In genomic region chr5:140821375-140822280, GRCh38 we compare ENCODE assay signal across 10 cellular contexts. TPM values are rescaled to one million over a fixed set of nuclear protein-coding genes. Genes with fewer than 3 reads are reported as not detected.
DNase-seq lines count a peak whose midpoint lies in the region; ATAC-seq and TF ChIP-seq lines count a peak whose summit lies in the region.
"Had no signal": no experiment of that assay in that cellular context is flagged by ENCODE, and none has a peak within 500 bp of the region (broad histone marks: within the 10 kb centered on the region; RNA-seq: fewer than 3 reads in every experiment).

Gene PCDHA5, plus strand, starts transcription at chr5:140821613.

- intact Hi-C loops in HCT116 (cut with micrococcal nuclease), result no loop called here

- peaks cover 9% of the 10 kb centered on the region for H3K27me3 Mint-ChIP-seq in activated T-cell treated with anti-CD3 and anti-CD28 coated beads, Interleukin-2, amount 50 U/mL, for 72 hours (ENCODE audit: low read depth)
- no peaks in the 10 kb centered on the region for H3K27me3 Mint-ChIP-seq in T-helper 2 cell treated with Interferon-gamma antibody and Interleukin-4, amounts not matched to agents 5 μg/mL and 100 μg/mL, for 36 hours (ENCODE audit: low read depth)

- BruUV-seq in HCT116 (replicated peaks; lab: Mats Ljungman, UMichigan), result no TSS peak

- no peaks in the 10 kb centered on the region for H3K4me1 Mint-ChIP-seq in activated T-cell treated with anti-CD3 and anti-CD28 coated beads, Interleukin-2, amount 50 U/mL, for 72 hours (ENCODE audit: low read depth)
- H3K4me1 Mint-ChIP-seq in T-helper 2 cell treated with Interferon-gamma antibody and Interleukin-4, amounts not matched to agents 5 μg/mL and 100 μg/mL, for 36 hours (ENCODE audit: low read depth), result no peaks in the 10 kb centered on the region

- no peaks in the 10 kb centered on the region for H3K9me3 ChIP-seq in HCT116 (ENCODE audit: control insufficient read depth in 1 of 2, insufficient read depth in 1 of 2, low read depth in 1 of 2, low read length in 2 of 2)

- H3K4me2 ChIP-seq in HCT116 (ENCODE audit: low read length), result no peak within 1 kb of the TSS
- H3K4me2 ChIP-seq: PC-9 had no signal

- H3K27me3 ChIP-seq in HCT116 (ENCODE audit: insufficient read depth, low read length), result no peaks in the 10 kb centered on the region

- TF ChIP-seq POLR2A in HCT116 (IDR thresholded peaks at IDR 0.05; ENCODE audit: borderline replicate concordance, extremely low read depth, insufficient read depth, insufficient read length), result no peak

- 0 out of 2 replicates have a peak, but pooled peaks have one; percentile 11 for TF ChIP-seq RAD21 in HCT116 (IDR thresholded peaks at IDR 0.05; ENCODE audit: low read depth)

- no peak within 1 kb of the TSS for H3K4me3 Mint-ChIP-seq in activated T-cell treated with anti-CD3 and anti-CD28 coated beads, Interleukin-2, amount 50 U/mL, for 72 hours
- no peak within 1 kb of the TSS for H3K4me3 Mint-ChIP-seq in T-helper 2 cell treated with Interferon-gamma antibody and Interleukin-4, amounts not matched to agents 5 μg/mL and 100 μg/mL, for 36 hours

- H3K36me3 ChIP-seq in HCT116 (ENCODE audit: control insufficient read depth in 1 of 2, insufficient read depth in 2 of 2, low read length in 2 of 2), result no peaks in the 10 kb centered on the region; a peak in 1 of 4 replicates

- H3K4me1 ChIP-seq in HCT116 (ENCODE audit: control insufficient read depth in 1 of 2, insufficient read depth in 2 of 2, low read length in 2 of 2), result no peaks in the 10 kb centered on the region

- CTCF ChIA-PET in HCT116 (lab: Charles Lee), result interaction anchor here (1.0 kb wide), 1 partner anchor 220 kb away, joined by 3 read pairs; no protein-coding TSS in a partner anchor

- H3K36me3 Mint-ChIP-seq in activated T-cell treated with anti-CD3 and anti-CD28 coated beads, Interleukin-2, amount 50 U/mL, for 72 hours (ENCODE audit: insufficient read depth in 2 of 2), result peaks cover 3 to 5% of the 10 kb centered on the region in 2 donors
- no peaks in the 10 kb centered on the region for H3K36me3 Mint-ChIP-seq in T-helper 2 cell treated with Interferon-gamma antibody and Interleukin-4, amounts not matched to agents 5 μg/mL and 100 μg/mL, for 36 hours (ENCODE audit: low read depth)

- no peaks in the 10 kb centered on the region for H3K79me2 ChIP-seq in HCT116 (ENCODE audit: insufficient read depth, low read length)

- peaks cover 0 to 3% of the 10 kb centered on the region in 2 donors for H3K9me3 Mint-ChIP-seq in activated T-cell treated with anti-CD3 and anti-CD28 coated beads, Interleukin-2, amount 50 U/mL, for 72 hours
- peaks cover 18% of the 10 kb centered on the region for H3K9me3 Mint-ChIP-seq in T-helper 2 cell treated with Interferon-gamma antibody and Interleukin-4, amounts not matched to agents 5 μg/mL and 100 μg/mL, for 36 hours

- TF ChIP-seq CTCF in C4-2B (conservative IDR thresholded peaks at IDR 0.05) (peak; percentile 92), HCT116 (IDR thresholded peaks at IDR 0.05 in 2 of 3, conservative IDR thresholded peaks at IDR 0.05 in 1 of 3; ENCODE audit: borderline replicate concordance in 1 of 3, insufficient read depth in 1 of 3, low read depth in 2 of 3, low read length in 2 of 3) (peak in 2 of 3 experiments; percentile 37 to 55; a peak in 3 of 6 replicates)

- POLR2A ChIA-PET in HCT116 (lab: Charles Lee), result no interaction called here

- H3K4me3 ChIP-seq in HCT116 (replicated peaks in 1 of 2; ENCODE audit: low read depth in 1 of 2, low read length in 2 of 2) (no peak within 1 kb of the TSS), iPS-11a (ENCODE audit: low read depth, low read length) (peak within 1 kb of the TSS; percentile 18)
- H3K4me3 ChIP-seq: lung, PC-9 had no signal

- no peak within 1 kb of the TSS for H2AFZ ChIP-seq in HCT116 (ENCODE audit: low read depth, low read length, poor library complexity, severe bottlenecking)
- H2AFZ ChIP-seq: PC-9 had no signal

- DNase-seq in HCT116 (ENCODE audit: low read depth, low spot score), result no peak
- peak; percentile 8 to 20 for DNase-seq in activated T-cell treated with anti-CD3 and anti-CD28 coated beads, Interleukin-2, amount 50 U/mL, for 72 hours
- no peak for DNase-seq in T-helper 2 cell treated with Interferon-gamma antibody and Interleukin-4, amounts not matched to agents 5 μg/mL and 100 μg/mL, for 36 hours (ENCODE audit: low spot score)
- no peak for DNase-seq in DMS 273 (lab: John Stamatoyannopoulos, UW; ENCODE audit: unreplicated experiment)
- DNase-seq: PC-9 had no signal

- no peak within 1 kb of the TSS for H3K27ac ChIP-seq in C4-2B
- H3K27ac ChIP-seq in HCT116 (ENCODE audit: low read depth, low read length), result no peak within 1 kb of the TSS
- H3K27ac ChIP-seq: PC-9 had no signal

- H3K27ac Mint-ChIP-seq in activated T-cell treated with anti-CD3 and anti-CD28 coated beads, Interleukin-2, amount 50 U/mL, for 72 hours, result no peak within 1 kb of the TSS
- no peak within 1 kb of the TSS for H3K27ac Mint-ChIP-seq in T-helper 2 cell treated with Interferon-gamma antibody and Interleukin-4, amounts not matched to agents 5 μg/mL and 100 μg/mL, for 36 hours

- H4K20me1 ChIP-seq in HCT116 (ENCODE audit: insufficient read depth), result no peaks in the 10 kb centered on the region

- no peak within 1 kb of the TSS for H3K9ac ChIP-seq in HCT116 (ENCODE audit: low read length)

- ATAC-seq in HCT116 (no peak), HG03175 (IDR thresholded peaks at IDR 0.05; ENCODE audit: unreplicated experiment) (no peak), HG03469 (IDR thresholded peaks at IDR 0.05; ENCODE audit: unreplicated experiment) (no peak)
- no peak for ATAC-seq in activated T-cell treated with anti-CD3 and anti-CD28 coated beads, Interleukin-2, amount 50 U/mL, for 72 hours (replicated peaks in 1 of 2)

- RAD21 ChIA-PET in HCT116 (lab: Charles Lee; ENCODE audit: low non-redundant PET in 1 of 2, low total read pairs in 2 of 2, uncharacterized antibody in 2 of 2, unreplicated experiment in 2 of 2), result no interaction called here

- no peaks in the 10 kb centered on the region; the same call in 1 of the 2 replicates for H3K9me2 ChIP-seq in HCT116 (ENCODE audit: insufficient read depth)

TF ChIP-seq in HCT116, 20 proteins besides CTCF, POLR2A, EP300 and RAD21:
- TF ChIP-seq SRF (IDR thresholded peaks at IDR 0.05; ENCODE audit: low read depth), result no peak
- TF ChIP-seq, protein P1, sequence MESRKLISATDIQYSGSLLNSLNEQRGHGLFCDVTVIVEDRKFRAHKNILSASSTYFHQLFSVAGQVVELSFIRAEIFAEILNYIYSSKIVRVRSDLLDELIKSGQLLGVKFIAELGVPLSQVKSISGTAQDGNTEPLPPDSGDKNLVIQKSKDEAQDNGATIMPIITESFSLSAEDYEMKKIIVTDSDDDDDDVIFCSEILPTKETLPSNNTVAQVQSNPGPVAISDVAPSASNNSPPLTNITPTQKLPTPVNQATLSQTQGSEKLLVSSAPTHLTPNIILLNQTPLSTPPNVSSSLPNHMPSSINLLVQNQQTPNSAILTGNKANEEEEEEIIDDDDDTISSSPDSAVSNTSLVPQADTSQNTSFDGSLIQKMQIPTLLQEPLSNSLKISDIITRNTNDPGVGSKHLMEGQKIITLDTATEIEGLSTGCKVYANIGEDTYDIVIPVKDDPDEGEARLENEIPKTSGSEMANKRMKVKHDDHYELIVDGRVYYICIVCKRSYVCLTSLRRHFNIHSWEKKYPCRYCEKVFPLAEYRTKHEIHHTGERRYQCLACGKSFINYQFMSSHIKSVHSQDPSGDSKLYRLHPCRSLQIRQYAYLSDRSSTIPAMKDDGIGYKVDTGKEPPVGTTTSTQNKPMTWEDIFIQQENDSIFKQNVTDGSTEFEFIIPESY (IDR thresholded peaks at IDR 0.05; ENCODE audit: extremely low read depth, insufficient replicate concordance, low read length), result no peak
- no peak for TF ChIP-seq ZFX (IDR thresholded peaks at IDR 0.05)
- TF ChIP-seq SIN3A (IDR thresholded peaks at IDR 0.05; ENCODE audit: low read depth), result no peak
- no peak for TF ChIP-seq EZH2phosphoT487 (IDR thresholded peaks at IDR 0.05; ENCODE audit: borderline replicate concordance)
- TF ChIP-seq CEBPB (IDR thresholded peaks at IDR 0.05; ENCODE audit: low read depth), result no peak
- TF ChIP-seq ATF3 (IDR thresholded peaks at IDR 0.05), result no peak
- no peak for TF ChIP-seq TCF7L2 (IDR thresholded peaks at IDR 0.05; ENCODE audit: borderline replicate concordance, extremely low read depth, insufficient read depth, insufficient read length)
- no peak for TF ChIP-seq MAX (IDR thresholded peaks at IDR 0.05)
- TF ChIP-seq YY1 (IDR thresholded peaks at IDR 0.05; ENCODE audit: extremely low read depth, insufficient replicate concordance, low read depth, low read length), result no peak
- TF ChIP-seq SP1 (IDR thresholded peaks at IDR 0.05; ENCODE audit: low read depth), result no peak
- TF ChIP-seq EZH2 (IDR thresholded peaks at IDR 0.05), result no peak
- TF ChIP-seq EGR1 (IDR thresholded peaks at IDR 0.05; ENCODE audit: low read depth), result no peak
- no peak for TF ChIP-seq JUND (IDR thresholded peaks at IDR 0.05)
- TF ChIP-seq ZNF274 (IDR thresholded peaks at IDR 0.05; ENCODE audit: low read depth, low read length), result no peak
- no peak for TF ChIP-seq ELF1 (IDR thresholded peaks at IDR 0.05; ENCODE audit: borderline replicate concordance, low read depth)

RNA-seq across cellular contexts. Expression of gene PCDHA5, which starts in this region (rescaled TPM):
- not detected for total RNA-seq in HCT116 (2021; ENCODE audit: unreplicated experiment)
- polyA plus RNA-seq in HCT116 (2012), result not detected in 2 replicates
- not detected for total RNA-seq in activated T-cell treated with anti-CD3 and anti-CD28 coated beads, Interleukin-2, amount 50 U/mL, for 72 hours
- total RNA-seq: PC-9 had no signal

Comparison
In these comparisons a context has a peak if more than half of its experiments do, and no peak if none do; other contexts are left out.
1. Peak in DNase-seq in activated T-cell treated with anti-CD3 and anti-CD28 coated beads, Interleukin-2, amount 50 U/mL, for 72 hours; RNA of the gene not detected or under 1 TPM.